10 cellular contexts compared by ENCODE assay signal in genomic region chr10:25933653-25934608, GRCh38. TPM values are rescaled to one million over a fixed set of nuclear protein-coding genes. Genes with fewer than 3 reads are reported as not detected.
A peak's percentile ranks its signal among the peaks of the same experiment; 100 is the strongest.
DNase-seq lines count a peak whose midpoint lies in the region; ATAC-seq, FAIRE-seq and TF ChIP-seq lines count a peak whose summit lies in the region.
"Had no signal": no experiment of that assay in that cellular context is flagged by ENCODE, and none has a peak within 500 bp of the region (broad histone marks: within the 10 kb centered on the region; RNA-seq: fewer than 3 reads in every experiment).

A gene with protein sequence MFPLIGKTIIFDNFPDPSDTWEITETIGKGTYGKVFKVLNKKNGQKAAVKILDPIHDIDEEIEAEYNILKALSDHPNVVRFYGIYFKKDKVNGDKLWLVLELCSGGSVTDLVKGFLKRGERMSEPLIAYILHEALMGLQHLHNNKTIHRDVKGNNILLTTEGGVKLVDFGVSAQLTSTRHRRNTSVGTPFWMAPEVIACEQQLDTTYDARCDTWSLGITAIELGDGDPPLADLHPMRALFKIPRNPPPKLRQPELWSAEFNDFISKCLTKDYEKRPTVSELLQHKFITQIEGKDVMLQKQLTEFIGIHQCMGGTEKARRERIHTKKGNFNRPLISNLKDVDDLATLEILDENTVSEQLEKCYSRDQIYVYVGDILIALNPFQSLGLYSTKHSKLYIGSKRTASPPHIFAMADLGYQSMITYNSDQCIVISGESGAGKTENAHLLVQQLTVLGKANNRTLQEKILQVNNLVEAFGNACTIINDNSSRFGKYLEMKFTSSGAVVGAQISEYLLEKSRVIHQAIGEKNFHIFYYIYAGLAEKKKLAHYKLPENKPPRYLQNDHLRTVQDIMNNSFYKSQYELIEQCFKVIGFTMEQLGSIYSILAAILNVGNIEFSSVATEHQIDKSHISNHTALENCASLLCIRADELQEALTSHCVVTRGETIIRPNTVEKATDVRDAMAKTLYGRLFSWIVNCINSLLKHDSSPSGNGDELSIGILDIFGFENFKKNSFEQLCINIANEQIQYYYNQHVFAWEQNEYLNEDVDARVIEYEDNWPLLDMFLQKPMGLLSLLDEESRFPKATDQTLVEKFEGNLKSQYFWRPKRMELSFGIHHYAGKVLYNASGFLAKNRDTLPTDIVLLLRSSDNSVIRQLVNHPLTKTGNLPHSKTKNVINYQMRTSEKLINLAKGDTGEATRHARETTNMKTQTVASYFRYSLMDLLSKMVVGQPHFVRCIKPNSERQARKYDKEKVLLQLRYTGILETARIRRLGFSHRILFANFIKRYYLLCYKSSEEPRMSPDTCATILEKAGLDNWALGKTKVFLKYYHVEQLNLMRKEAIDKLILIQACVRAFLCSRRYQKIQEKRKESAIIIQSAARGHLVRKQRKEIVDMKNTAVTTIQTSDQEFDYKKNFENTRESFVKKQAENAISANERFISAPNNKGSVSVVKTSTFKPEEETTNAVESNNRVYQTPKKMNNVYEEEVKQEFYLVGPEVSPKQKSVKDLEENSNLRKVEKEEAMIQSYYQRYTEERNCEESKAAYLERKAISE (N-terminal part only) (plus strand): TSS chr10:25934229. CDS start chr10:25952111, 17,882 bp downstream.

- no peak for TF ChIP-seq CTCF in GM13976 (IDR thresholded peaks at IDR 0.05; ENCODE audit: borderline replicate concordance, control extremely low read depth, extremely low read depth, insufficient read depth, missing control alignments)

- H3K9ac ChIP-seq in rectal smooth muscle tissue (ENCODE audit: low read length) = no peak within 1 kb of the TSS

- H3K27ac ChIP-seq in right cardiac atrium (ENCODE audit: low read length) = no peak within 1 kb of the TSS
- no peak within 1 kb of the TSS for H3K27ac ChIP-seq in rectal smooth muscle tissue (ENCODE audit: low read depth, low read length)

- ATAC-seq in right cardiac atrium (peak; percentile 35 to 36), GM19035 (IDR thresholded peaks at IDR 0.05; ENCODE audit: unreplicated experiment) (no peak)

- H3K4me3 ChIP-seq in right cardiac atrium (ENCODE audit: low read length) = peak within 1 kb of the TSS; percentile 35
- peak within 1 kb of the TSS; percentile 61 for H3K4me3 ChIP-seq in rectal smooth muscle tissue (ENCODE audit: low read length)

- no peaks in the 10 kb centered on the region for H3K4me1 ChIP-seq in right cardiac atrium (ENCODE audit: control insufficient read depth, insufficient read depth, low read length)
- H3K4me1 ChIP-seq in rectal smooth muscle tissue (ENCODE audit: control insufficient read depth, insufficient read depth, low read length) = no peaks in the 10 kb centered on the region

- H3K9me3 ChIP-seq in right cardiac atrium (ENCODE audit: control insufficient read depth, low read length) = no peaks in the 10 kb centered on the region

- intact Hi-C loops in right cardiac atrium (cut with DNase I) = no loop called here

- DNase-seq in GM13976 (ENCODE audit: low spot score) (peak; percentile 19), NCI-H774 (lab: John Stamatoyannopoulos, UW) (peak; percentile 28), right cardiac atrium (peak in 2 of 3 donors; percentile 60 to 61), dedifferentiated amniotic fluid mesenchymal stem cell (ENCODE audit: extremely low spot score) (no peak), H54 (ENCODE audit: insufficient read length, low spot score) (no peak), G401 (ENCODE audit: low spot score) (no peak)
- DNase-seq: activated CD8-positive, alpha-beta memory T cell treated with anti-CD3 and anti-CD28 coated beads, Interleukin-2, amount 50 U/mL, for 4 hours had no signal

- 4% methylated on average over 73 of the region's 73 CpGs for WGBS in right cardiac atrium

- no peaks in the 10 kb centered on the region for H3K36me3 ChIP-seq in rectal smooth muscle tissue (ENCODE audit: control insufficient read depth, insufficient read depth, low read length)

- no peak for TF ChIP-seq POLR2A in H54 (IDR thresholded peaks at IDR 0.05; ENCODE audit: low read depth, low read length)

- FAIRE-seq in H54 (lab: Jason Lieb, UNC) = no peak

- in situ Hi-C loops in GM13976 (cut with MboI; ENCODE audit: low sequenced_read_pairs, unreplicated experiment) = no loop called here
- in situ Hi-C loops in G401 (cut with HindIII; ENCODE audit: low sequenced_read_pairs) = no loop called here

- H3K27me3 ChIP-seq in right cardiac atrium (ENCODE audit: control insufficient read depth, insufficient read depth) (peaks cover 4% of the 10 kb centered on the region), rectal smooth muscle tissue (ENCODE audit: control insufficient read depth, insufficient read depth, low read length) (peaks cover 4% of the 10 kb centered on the region)

RNA-seq across cellular contexts. Expression of the gene that starts here (rescaled TPM):
- total RNA-seq in right cardiac atrium = not detected
- 0.11 TPM for polyA plus RNA-seq in right cardiac atrium
- not detected in 2 replicates for total RNA-seq in G401 (2014; rRNA removed; shearing (Covaris generic))
- total RNA-seq: lung microvascular endothelial cell had no signal

Comparison
In these comparisons a context has a peak if more than half of its experiments do, and no peak if none do; other contexts are left out.
1. Peak in DNase-seq, ATAC-seq and H3K4me3 ChIP-seq in right cardiac atrium; RNA of the gene not detected or under 1 TPM.
2. DNase-seq: peak in GM13976 (single experiment) and NCI-H774 (single experiment); none in dedifferentiated amniotic fluid mesenchymal stem cell (single experiment), H54 (single experiment) and G401 (single experiment).